ENCODE assay signal across 19 cellular contexts in genomic region chr4:184529283-184529682, GRCh38. TPM values are rescaled to one million over a fixed set of nuclear protein-coding genes. Genes with fewer than 3 reads are reported as not detected.
DNase-seq lines count a peak whose midpoint lies in the region; ATAC-seq lines count a peak whose summit lies in the region.
"Had no signal": no experiment of that assay in that cellular context is flagged by ENCODE, and none has a peak within 500 bp of the region (broad histone marks: within the 10 kb centered on the region; RNA-seq: fewer than 3 reads in every experiment).

No MANE protein-coding gene starts in this region.

- H2BK120ac ChIP-seq in neuronal stem cell (ENCODE audit: low read depth, low read length), result no peak overlapping the region

- no peak overlapping the region for H3K18ac ChIP-seq in neuronal stem cell (ENCODE audit: low read length)

- ATAC-seq in right cardiac atrium (no peak), HG02623 (IDR thresholded peaks at IDR 0.05; ENCODE audit: unreplicated experiment) (no peak), HG03457 (IDR thresholded peaks at IDR 0.05; ENCODE audit: unreplicated experiment) (no peak)

- H3K27ac ChIP-seq in caudate nucleus (ENCODE audit: low read depth, low read length) (peak overlapping the region; percentile 48), neuronal stem cell (replicated peaks; ENCODE audit: low read length) (no peak overlapping the region), right cardiac atrium (ENCODE audit: low read length) (no peak overlapping the region)
- H3K27ac ChIP-seq: ascending aorta, left ventricle myocardium inferior, VCaP had no signal

- H3K9ac ChIP-seq in neuronal stem cell (ENCODE audit: low read depth, low read length, poor library complexity), result no peak overlapping the region

- peaks cover 0 to 17% of the 10 kb centered on the region in 2 donors for H3K9me3 ChIP-seq in neuronal stem cell (replicated peaks in 1 of 2; ENCODE audit: control insufficient read depth in 2 of 2, insufficient read depth in 1 of 2, low read depth in 1 of 2, low read length in 2 of 2)
- no peaks in the 10 kb centered on the region for H3K9me3 ChIP-seq in right cardiac atrium (ENCODE audit: control insufficient read depth, low read length)

- H3K4ac ChIP-seq in neuronal stem cell (ENCODE audit: low read length), result no peak overlapping the region

- H3K14ac ChIP-seq in neuronal stem cell (ENCODE audit: low read length), result no peak overlapping the region

- WGBS in neuronal stem cell (ENCODE audit: extremely low coverage in 2 of 2, insufficient read length in 2 of 2, insufficient replicate concordance in 1 of 2), 2 donors, result no CpG with 5 or more reads among the region's 5 CpGs
- WGBS in right cardiac atrium, result 84% methylated on average over 5 of the region's 5 CpGs

- H4K91ac ChIP-seq in neuronal stem cell (ENCODE audit: low read depth, low read length, poor library complexity), result no peak overlapping the region

- no peak overlapping the region for H3K23ac ChIP-seq in neuronal stem cell (ENCODE audit: low read depth, low read length, poor library complexity)

- H3K27me3 ChIP-seq in neuronal stem cell (ENCODE audit: control insufficient read depth in 3 of 3, insufficient read depth in 3 of 3, low read depth in 1 of 3, low read length in 3 of 3), result no peaks in the 10 kb centered on the region
- H3K27me3 ChIP-seq in right cardiac atrium (ENCODE audit: control insufficient read depth, insufficient read depth), result no peaks in the 10 kb centered on the region
- H3K27me3 ChIP-seq: ascending aorta had no signal

- DNase-seq in ELF-1 (ENCODE audit: low read depth, low spot score) (peak; percentile 23), RPMI7951 (ENCODE audit: low read depth) (peak; percentile 92), caudate nucleus (lab: John Stamatoyannopoulos, UW) (peak in 7 of 61 donors; percentile 4 to 17 (median 9)), neuronal stem cell (ENCODE audit: low spot score) (no peak), right cardiac atrium (no peak), NCI-H1417 (lab: John Stamatoyannopoulos, UW) (no peak)
- DNase-seq: activated effector memory CD4-positive, alpha-beta T cell treated with Interleukin-2 at 50 U/mL for 16 hours; effector CD8-positive, alpha-beta T cell; left ventricle myocardium inferior; NCI-H1930; NCI-H524 treated with DMSO at 0.1 percent for 48 hours; OCI-M1; posterior cingulate gyrus; stimulated activated naive CD8-positive, alpha-beta T cell treated with anti-CD3 and anti-CD28 coated beads, Interleukin-15, Interleukin-2, amounts not matched to agents 100 U/mL and 50 U/mL, for 24 hours; SW 1271 had no signal

- no peak overlapping the region for H3K4me2 ChIP-seq in neuronal stem cell (ENCODE audit: insufficient read depth, low read length, poor library complexity, severe bottlenecking)

- no peak overlapping the region for H4K8ac ChIP-seq in neuronal stem cell (ENCODE audit: low read depth, low read length)

- H3K36me3 ChIP-seq in neuronal stem cell (replicated peaks in 1 of 2; ENCODE audit: control insufficient read depth in 2 of 2, insufficient read depth in 2 of 2, low read length in 2 of 2), result no peaks in the 10 kb centered on the region
- H3K36me3 ChIP-seq: ascending aorta, left ventricle myocardium inferior had no signal

- H2BK5ac ChIP-seq in neuronal stem cell (ENCODE audit: low read length), result no peak overlapping the region

- H3K79me1 ChIP-seq in neuronal stem cell (ENCODE audit: low read depth, low read length), result no peaks in the 10 kb centered on the region

- no peak overlapping the region for H2AK5ac ChIP-seq in neuronal stem cell (ENCODE audit: low read depth, low read length)

- H2AFZ ChIP-seq in neuronal stem cell (ENCODE audit: low read length), result peak overlapping the region; percentile 76

- H3K4me1 ChIP-seq in neuronal stem cell (ENCODE audit: control insufficient read depth in 2 of 2, insufficient read depth in 1 of 2, low read depth in 1 of 2, low read length in 2 of 2), result peaks cover 0 to 13% of the 10 kb centered on the region in 2 donors
- no peaks in the 10 kb centered on the region for H3K4me1 ChIP-seq in right cardiac atrium (ENCODE audit: control insufficient read depth, insufficient read depth, low read length)

- intact Hi-C loops in right cardiac atrium (cut with DNase I), result no loop called here

- peak overlapping the region in 1 of 2 donors; percentile 2 for H3K4me3 ChIP-seq in neuronal stem cell (ENCODE audit: low read length in 2 of 2)
- H3K4me3 ChIP-seq in right cardiac atrium (ENCODE audit: low read length), result no peak overlapping the region
- H3K4me3 ChIP-seq: ascending aorta, left ventricle myocardium inferior had no signal

- no peak overlapping the region for H2BK15ac ChIP-seq in neuronal stem cell (ENCODE audit: low read length)

- no peak overlapping the region for H2BK12ac ChIP-seq in neuronal stem cell (ENCODE audit: low read length)

RNA-seq across cellular contexts. Expression of gene IRF2, which starts 54.9 kb away (rescaled TPM):
- 24.9 and 43.3 TPM in 2 replicates for total RNA-seq in RPMI7951 (2014; rRNA removed; shearing (Covaris generic))
- 12.7 TPM for polyA plus RNA-seq in neuronal stem cell (2013, experiment 1 of 2)
- polyA plus RNA-seq in neuronal stem cell (2013, experiment 2 of 2), result 12.8 TPM
- total RNA-seq in right cardiac atrium, result 10 to 100 TPM; 19.6 to 39.3 (median 28.4) TPM
- polyA plus RNA-seq in right cardiac atrium, result 16.8 TPM

Comparison
In these comparisons a context has a peak if more than half of its experiments do, and no peak if none do; other contexts are left out.
1. DNase-seq: peak in ELF-1 (single experiment) and RPMI7951 (single experiment); none in neuronal stem cell (single experiment), right cardiac atrium (0 of 3) and NCI-H1417 (0 of 3).